22 cellular contexts compared by ENCODE assay signal in the genomic region with DNA sequence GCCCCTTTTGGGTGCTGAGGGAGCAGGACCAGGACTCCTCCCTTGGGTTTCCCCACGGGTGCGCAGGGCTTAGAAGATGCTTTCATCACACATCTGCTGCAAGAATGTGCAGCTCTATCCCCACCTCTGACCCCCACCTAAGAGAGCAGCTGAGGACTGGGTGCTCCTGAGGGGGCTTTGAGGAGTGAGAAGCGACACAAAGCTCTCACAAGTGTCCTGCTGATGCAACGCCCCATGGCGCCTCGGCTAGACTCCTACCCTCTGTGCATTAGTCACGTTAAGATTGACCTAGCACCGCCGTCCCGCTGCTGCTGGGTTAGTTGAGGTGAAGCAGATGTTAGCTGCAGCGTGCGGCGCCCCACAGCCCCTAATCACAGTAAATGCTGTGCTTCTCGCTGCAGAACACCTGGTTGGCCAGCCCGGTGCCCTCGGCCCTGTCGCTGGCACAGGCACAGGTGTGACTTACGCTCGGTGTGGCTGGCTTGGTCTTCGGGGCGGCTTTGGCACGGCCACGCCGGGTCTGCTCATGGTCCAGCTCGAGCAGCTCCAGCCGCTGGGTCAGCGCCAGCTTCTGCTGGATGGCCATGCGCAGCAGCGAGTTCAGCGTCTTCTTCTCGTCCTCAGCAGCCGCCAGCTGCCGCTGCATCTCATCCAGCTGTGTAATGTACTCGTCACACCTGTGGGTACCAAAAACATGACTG. TPM values are rescaled to one million over a fixed set of nuclear protein-coding genes. Genes with fewer than 3 reads are reported as not detected.
A peak's percentile ranks its signal among the peaks of the same experiment; 100 is the strongest.
DNase-seq lines count a peak whose midpoint lies in the region; ATAC-seq, FAIRE-seq and TF ChIP-seq lines count a peak whose summit lies in the region.
"Had no signal": no experiment of that assay in that cellular context is flagged by ENCODE, and none has a peak within 500 bp of the region (broad histone marks: within the 10 kb centered on the region; RNA-seq: fewer than 3 reads in every experiment).

No MANE protein-coding gene starts in this region.

- peak overlapping the region; percentile 8 for H2BK5ac ChIP-seq in neuronal stem cell (ENCODE audit: low read length)

- no peak overlapping the region for H2BK15ac ChIP-seq in neuronal stem cell (ENCODE audit: low read length)

- H3K4me1 Mint-ChIP-seq in WTC11 (no peaks in the 10 kb centered on the region), natural killer cell (peaks cover 20 to 31% of the 10 kb centered on the region in 2 donors)

- H3K27ac Mint-ChIP-seq in WTC11 = no peak overlapping the region
- H3K27ac Mint-ChIP-seq in natural killer cell = no peak overlapping the region
- H3K27ac Mint-ChIP-seq: memory B cell, T-helper 17 cell had no signal

- whole genome bisulfite sequencing in heart left ventricle, 4 donors = 66 to 77% (median 71%) methylated on average over 29 to 34 of the region's 34 CpGs
- WGBS in neuronal stem cell (ENCODE audit: extremely low coverage in 2 of 2, insufficient read length in 2 of 2, insufficient replicate concordance in 1 of 2), 2 donors = no CpG with 5 or more reads among the region's 34 CpGs

- no peak overlapping the region for H3K18ac ChIP-seq in neuronal stem cell (ENCODE audit: low read length)

- H3K4ac ChIP-seq in neuronal stem cell (ENCODE audit: low read length) = no peak overlapping the region

- H3K9me3 ChIP-seq in heart left ventricle (no peaks in the 10 kb centered on the region), neuronal stem cell (replicated peaks in 1 of 2; ENCODE audit: control insufficient read depth in 2 of 2, insufficient read depth in 1 of 2, low read depth in 1 of 2, low read length in 2 of 2) (no peaks in the 10 kb centered on the region)
- H3K9me3 ChIP-seq: esophagus muscularis mucosa, SJCRH30 had no signal

- H3K23ac ChIP-seq in neuronal stem cell (ENCODE audit: low read depth, low read length, poor library complexity) = no peak overlapping the region

- H3K36me3 ChIP-seq in heart left ventricle (peaks cover 0 to 94% (median 87%) of the 10 kb centered on the region in 9 donors), neuronal stem cell (replicated peaks in 1 of 2; ENCODE audit: control insufficient read depth in 2 of 2, insufficient read depth in 2 of 2, low read length in 2 of 2) (peaks cover 62 to 97% of the 10 kb centered on the region in 2 donors)

- H3K4me1 ChIP-seq in heart left ventricle (peaks cover 11 to 27% (median 20%) of the 10 kb centered on the region in 12 donors), neuronal stem cell (ENCODE audit: control insufficient read depth in 2 of 2, insufficient read depth in 1 of 2, low read depth in 1 of 2, low read length in 2 of 2) (no peaks in the 10 kb centered on the region)
- H3K4me1 ChIP-seq: SJCRH30 had no signal

- no peak overlapping the region for H2BK12ac ChIP-seq in neuronal stem cell (ENCODE audit: low read length)

- peak overlapping the region; percentile 25 for H3K9ac ChIP-seq in neuronal stem cell (ENCODE audit: low read depth, low read length, poor library complexity)

- H4K8ac ChIP-seq in neuronal stem cell (ENCODE audit: low read depth, low read length) = no peak overlapping the region

- no peak overlapping the region for H2BK120ac ChIP-seq in neuronal stem cell (ENCODE audit: low read depth, low read length)

- intact Hi-C loops in heart left ventricle (cut with DNase I) (loop anchor here in 6 of 10 donors (1.0 to 10.0 kb wide), 5 partner anchors 16 to 57 kb away; a partner anchor contains a TSS), natural killer cell (cut with micrococcal nuclease) (no loop called here)

- H3K9me3 Mint-ChIP-seq in WTC11 (no peaks in the 10 kb centered on the region), natural killer cell (no peaks in the 10 kb centered on the region)
- H3K9me3 Mint-ChIP-seq: CD4-positive, CD25-positive, alpha-beta regulatory T cell; memory B cell; naive thymus-derived CD4-positive, alpha-beta T cell had no signal

- H3K27ac ChIP-seq in heart left ventricle (peak overlapping the region in 10 of 12 donors; percentile 15 to 78 (median 56)), neuronal stem cell (replicated peaks; ENCODE audit: low read length) (no peak overlapping the region)
- H3K27ac ChIP-seq: esophagus muscularis mucosa, SJCRH30 had no signal

- no peak for FAIRE-seq in H54 (lab: Jason Lieb, UNC)
- FAIRE-seq: small intestine had no signal

- no peak overlapping the region for H3K4me2 ChIP-seq in neuronal stem cell (ENCODE audit: insufficient read depth, low read length, poor library complexity, severe bottlenecking)

- no peak for ATAC-seq in WTC11
- peak; percentile 8 to 62 (median 44) for ATAC-seq in heart left ventricle
- ATAC-seq in natural killer cell = no peak
- ATAC-seq: naive thymus-derived CD4-positive, alpha-beta T cell; T-helper 17 cell had no signal

- CTCF ChIA-PET in WTC11 (lab: Charles Lee) = interaction anchor here (1.2 to 6.3 kb wide), 3 partner anchors 30 to 75 kb away, joined by 3 to 43 read pairs (median 3); no protein-coding TSS in a partner anchor

- no peaks in the 10 kb centered on the region for H3K27me3 Mint-ChIP-seq in WTC11 (ENCODE audit: low read depth)
- H3K27me3 Mint-ChIP-seq in natural killer cell (ENCODE audit: low read depth in 2 of 2) = no peaks in the 10 kb centered on the region
- H3K27me3 Mint-ChIP-seq: CD4-positive, CD25-positive, alpha-beta regulatory T cell; memory B cell; naive thymus-derived CD4-positive, alpha-beta T cell; T-helper 17 cell had no signal

- H3K4me3 ChIP-seq in heart left ventricle (no peak overlapping the region), neuronal stem cell (ENCODE audit: low read length in 2 of 2) (no peak overlapping the region)
- H3K4me3 ChIP-seq: esophagus muscularis mucosa, SJCRH30 had no signal

- H2AFZ ChIP-seq in neuronal stem cell (ENCODE audit: low read length) = no peak overlapping the region

- H3K4me3 Mint-ChIP-seq in WTC11 (no peak overlapping the region), natural killer cell (no peak overlapping the region)
- H3K4me3 Mint-ChIP-seq: CD4-positive, CD25-positive, alpha-beta regulatory T cell; memory B cell; naive thymus-derived CD4-positive, alpha-beta T cell; T-helper 17 cell had no signal

- H2AK5ac ChIP-seq in neuronal stem cell (ENCODE audit: low read depth, low read length) = no peak overlapping the region

- H3K36me3 Mint-ChIP-seq in WTC11 = peaks cover 49% of the 10 kb centered on the region
- peaks cover 6% of the 10 kb centered on the region for H3K36me3 Mint-ChIP-seq in natural killer cell

- DNase-seq in 8988T (peak; percentile 4), WTC11 (ENCODE audit: low spot score) (peak; percentile 6), heart left ventricle (peak in 3 of 5 donors; percentile 67 to 78 (median 77)), neuronal stem cell (ENCODE audit: low spot score) (no peak), NCI-H2029 (lab: John Stamatoyannopoulos, UW) (no peak), DMS153 treated with DMSO at 0.1 percent for 48 hours (lab: John Stamatoyannopoulos, UW; ENCODE audit: unreplicated experiment) (no peak), H54 (ENCODE audit: insufficient read length, low spot score) (no peak), natural killer cell (no peak)
- DNase-seq: amniotic stem cell; caudate nucleus; CD4-positive, CD25-positive, alpha-beta regulatory T cell; GF-D8; glutamatergic neuron; GOT3; naive thymus-derived CD4-positive, alpha-beta T cell; NCI-H1092 treated with DMSO at 0.1 percent for 48 hours; NCI-H526; SJCRH30; small intestine; T-helper 17 cell had no signal

- POLR2A ChIA-PET in WTC11 (lab: Charles Lee) = no interaction called here

- H3K27me3 ChIP-seq in heart left ventricle (no peaks in the 10 kb centered on the region), neuronal stem cell (ENCODE audit: control insufficient read depth in 3 of 3, insufficient read depth in 3 of 3, low read depth in 1 of 3, low read length in 3 of 3) (no peaks in the 10 kb centered on the region)
- H3K27me3 ChIP-seq: esophagus muscularis mucosa, SJCRH30 had no signal

- TF ChIP-seq CTCF in WTC11 (IDR thresholded peaks at IDR 0.05) = no peak
- no peak for TF ChIP-seq CTCF in heart left ventricle (IDR thresholded peaks at IDR 0.05)
- TF ChIP-seq CTCF in natural killer cell (IDR thresholded peaks at IDR 0.05) = no peak

- no peaks in the 10 kb centered on the region for H3K79me1 ChIP-seq in neuronal stem cell (ENCODE audit: low read depth, low read length)

- H3K14ac ChIP-seq in neuronal stem cell (ENCODE audit: low read length) = no peak overlapping the region

- no peak overlapping the region for H4K91ac ChIP-seq in neuronal stem cell (ENCODE audit: low read depth, low read length, poor library complexity)

- TF ChIP-seq POLR2A in heart left ventricle (IDR thresholded peaks at IDR 0.05) (no peak), H54 (IDR thresholded peaks at IDR 0.05; ENCODE audit: low read depth, low read length) (no peak)

TF ChIP-seq in WTC11, 78 proteins besides CTCF, POLR2A, EP300 and RAD21 (continues in another document):
- TF ChIP-seq ZNF671 (CRISPR knock-in tag; IDR thresholded peaks at IDR 0.05) (no peak), FOXJ3 (CRISPR knock-in tag; IDR thresholded peaks at IDR 0.05; ENCODE audit: borderline replicate concordance) (no peak), FOXK1 (CRISPR knock-in tag; IDR thresholded peaks at IDR 0.05) (no peak), GTF2I (CRISPR knock-in tag; conservative IDR thresholded peaks at IDR 0.05) (no peak), NFATC4 (CRISPR knock-in tag; IDR thresholded peaks at IDR 0.05) (no peak), NFYB (CRISPR knock-in tag; conservative IDR thresholded peaks at IDR 0.05; ENCODE audit: low read depth) (no peak), ZNF121 (CRISPR knock-in tag; IDR thresholded peaks at IDR 0.05) (no peak), ZNF396 (CRISPR knock-in tag; IDR thresholded peaks at IDR 0.05; ENCODE audit: borderline replicate concordance) (no peak), NFE2L1 (CRISPR knock-in tag; IDR thresholded peaks at IDR 0.05) (no peak)

RNA-seq across cellular contexts. Expression of a gene that starts 45.0 kb away (rescaled TPM):
- total RNA-seq in WTC11 (2021) = 8.1 to 9.4 TPM (median 8.6 TPM) in 3 replicates
- total RNA-seq in heart left ventricle = 10 to 100 TPM in 2 of 9 donors, 1 to 10 TPM in 7; 5.8 to 10.1 (median 8.6) TPM
- 10 to 100 TPM in 1 of 2 donors, 1 to 10 TPM in 1; 4.2 to 11.0 TPM for polyA plus RNA-seq in heart left ventricle
- polyA plus RNA-seq in neuronal stem cell (2013, experiment 1 of 2) = 4.8 TPM
- polyA plus RNA-seq in neuronal stem cell (2013, experiment 2 of 2) = 4.2 TPM
- total RNA-seq in natural killer cell = 1 to 10 TPM; 4.9 to 9.2 (median 6.7) TPM

RNA-seq across cellular contexts. Expression of a gene that starts 49.7 kb away (rescaled TPM):
- 30.8 to 38.7 TPM (median 31.4 TPM) in 3 replicates for total RNA-seq in WTC11 (2021)
- 10 to 100 TPM; 28.3 to 56.7 (median 35.9) TPM for total RNA-seq in heart left ventricle
- polyA plus RNA-seq in heart left ventricle = 10 to 100 TPM; 17.6 to 45.7 TPM
- polyA plus RNA-seq in neuronal stem cell (2013, experiment 1 of 2) = 13.6 TPM
- polyA plus RNA-seq in neuronal stem cell (2013, experiment 2 of 2) = 14.2 TPM
- total RNA-seq in natural killer cell = 10 to 100 TPM; 27.0 to 39.7 (median 39.7) TPM

Comparison
In these comparisons a context has a peak if more than half of its experiments do, and no peak if none do; other contexts are left out.
1. DNase-seq: peak in 8988T (single experiment), WTC11 (single experiment) and heart left ventricle (3 of 5); none in neuronal stem cell (single experiment), NCI-H2029 (single experiment), DMS153 treated with DMSO at 0.1 percent for 48 hours (single experiment), H54 (single experiment) and natural killer cell (single experiment).
2. ATAC-seq: peak in heart left ventricle (4 of 4); none in WTC11 (single experiment) and natural killer cell (0 of 3).